Comparison of ENCODE assay signal across 15 cellular contexts in the genomic region with DNA sequence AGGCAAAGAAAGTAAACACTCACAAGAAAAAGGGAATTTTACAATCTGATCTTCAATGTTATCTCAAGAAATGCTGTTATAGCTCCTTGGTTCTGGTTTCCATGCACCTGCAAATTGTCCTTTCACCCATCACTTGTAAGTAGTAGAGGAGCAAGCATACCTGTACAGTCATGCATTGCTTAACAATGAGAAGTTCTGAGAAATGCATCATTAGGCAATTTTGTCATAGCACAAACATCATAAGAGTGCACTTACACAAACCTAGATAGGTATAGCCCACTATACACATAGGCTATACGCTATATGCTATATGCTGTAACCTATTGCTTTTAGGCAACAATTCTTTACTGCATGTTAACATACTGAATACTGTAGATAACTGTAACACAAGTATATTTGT.
A peak's percentile ranks its signal among the peaks of the same experiment; 100 is the strongest.
DNase-seq lines count a peak whose midpoint lies in the region; ATAC-seq and TF ChIP-seq lines count a peak whose summit lies in the region.
"Had no signal": no experiment of that assay in that cellular context is flagged by ENCODE, and none has a peak within 500 bp of the region (broad histone marks: within the 10 kb centered on the region; RNA-seq: fewer than 3 reads in every experiment).

No MANE protein-coding gene starts in this region.

- H3K4me1 ChIP-seq in DOHH2 (ENCODE audit: control insufficient read depth, low read length), result peaks cover 36% of the 10 kb centered on the region
- peaks cover 7% of the 10 kb centered on the region for H3K4me1 ChIP-seq in RWPE2 (ENCODE audit: insufficient read depth, poor library complexity, severe bottlenecking)
- H3K4me1 ChIP-seq in right cardiac atrium (ENCODE audit: control insufficient read depth, insufficient read depth, low read length), result no peaks in the 10 kb centered on the region

- ATAC-seq in RWPE2 (ENCODE audit: low read depth) (peak; percentile 70), right cardiac atrium (no peak)
- ATAC-seq: GM12878 had no signal

- H3K79me2 ChIP-seq in DOHH2 (ENCODE audit: control insufficient read depth, low read length), result no peaks in the 10 kb centered on the region

- no peaks in the 10 kb centered on the region for H3F3A ChIP-seq in DOHH2 (ENCODE audit: control insufficient read depth, insufficient read depth)

- TF ChIP-seq CTCF in DOHH2 (IDR thresholded peaks at IDR 0.05; ENCODE audit: low read depth, low read length, poor library complexity, severe bottlenecking), result no peak
- no peak for TF ChIP-seq CTCF in RWPE2 (IDR thresholded peaks at IDR 0.05; ENCODE audit: poor library complexity, severe bottlenecking)
- TF ChIP-seq CTCF in epithelial cell of esophagus (IDR thresholded peaks at IDR 0.05; ENCODE audit: insufficient read depth, low read depth, low read length, missing control alignments), result no peak

- H4K20me1 ChIP-seq in DOHH2 (ENCODE audit: control insufficient read depth, insufficient read depth, low read depth, low read length), result no peaks in the 10 kb centered on the region
- H4K20me1 ChIP-seq: BLaER1 treated with 17β-estradiol and CSF1 and Interleukin-3, amounts not matched to agents 10 nM and 100 nM had no signal

- H3K27me3 ChIP-seq in DOHH2 (ENCODE audit: control insufficient read depth, low read length) (no peaks in the 10 kb centered on the region), RWPE2 (ENCODE audit: insufficient read depth, poor library complexity, severe bottlenecking) (no peaks in the 10 kb centered on the region), right cardiac atrium (ENCODE audit: control insufficient read depth, insufficient read depth) (no peaks in the 10 kb centered on the region)
- H3K27me3 ChIP-seq: BLaER1 treated with 17β-estradiol and CSF1 and Interleukin-3, amounts not matched to agents 10 nM and 100 nM had no signal

- no peak overlapping the region for H3K4me3 ChIP-seq in DOHH2 (ENCODE audit: low read length)
- H3K4me3 ChIP-seq in RWPE2 (ENCODE audit: severe bottlenecking), result no peak overlapping the region
- no peak overlapping the region for H3K4me3 ChIP-seq in epithelial cell of esophagus (ENCODE audit: low read length)
- no peak overlapping the region for H3K4me3 ChIP-seq in right cardiac atrium (ENCODE audit: low read length)
- H3K4me3 ChIP-seq: BLaER1 treated with 17β-estradiol and CSF1 and Interleukin-3, amounts not matched to agents 10 nM and 100 nM; GM12878 had no signal

- 97% methylated on average over 1 of the region's 1 CpG for WGBS in right cardiac atrium

- peak overlapping the region; percentile 28 for H3K4me2 ChIP-seq in DOHH2 (ENCODE audit: low read length)
- H3K4me2 ChIP-seq: BLaER1 treated with 17β-estradiol and CSF1 and Interleukin-3, amounts not matched to agents 10 nM and 100 nM had no signal

- in situ Hi-C loops in ACHN (cut with HindIII; ENCODE audit: low pct_ligation_motif_present, low pct_unique_long_range_greater_than_20kb, low sequenced_read_pairs), result no loop called here

- DNase-seq in RWPE2 (ENCODE audit: low spot score) (no peak), epithelial cell of esophagus (ENCODE audit: low read depth) (peak; percentile 85), kidney tubule cell (ENCODE audit: low spot score) (peak; percentile 72), ACHN (no peak), epidermal melanocyte (ENCODE audit: insufficient read length, low spot score) (no peak), right cardiac atrium (no peak), NCI-H526 treated with DMSO at 0.1 percent for 48 hours (lab: John Stamatoyannopoulos, UW) (no peak)
- DNase-seq: 8988T; CD4-positive, CD25-positive, alpha-beta regulatory T cell; DMS 273 treated with DMSO at 0.1 percent for 48 hours; HCEC 1CT; HFFc6 had no signal

- intact Hi-C loops in right cardiac atrium (cut with DNase I), result loop anchor here in 1 of 4 donors (10.0 kb wide), 1 partner anchor 804 kb away; no protein-coding TSS in a partner anchor

- H3K36me3 ChIP-seq in DOHH2 (ENCODE audit: control insufficient read depth, low read length) (no peaks in the 10 kb centered on the region; the same call in 1 of the 2 replicates), RWPE2 (ENCODE audit: low read depth) (no peaks in the 10 kb centered on the region)
- H3K36me3 ChIP-seq: BLaER1 treated with 17β-estradiol and CSF1 and Interleukin-3, amounts not matched to agents 10 nM and 100 nM had no signal

- no peaks in the 10 kb centered on the region for H3K9me3 ChIP-seq in DOHH2 (ENCODE audit: control insufficient read depth, insufficient read depth, low read length)
- no peaks in the 10 kb centered on the region for H3K9me3 ChIP-seq in RWPE2 (ENCODE audit: severe bottlenecking)
- no peaks in the 10 kb centered on the region for H3K9me3 ChIP-seq in right cardiac atrium (ENCODE audit: control insufficient read depth, low read length)
- H3K9me3 ChIP-seq: BLaER1 treated with 17β-estradiol and CSF1 and Interleukin-3, amounts not matched to agents 10 nM and 100 nM had no signal

- H3K27ac ChIP-seq in DOHH2 (ENCODE audit: low read depth, low read length) (no peak overlapping the region), RWPE2 (ENCODE audit: poor library complexity, severe bottlenecking) (no peak overlapping the region), right cardiac atrium (ENCODE audit: low read length) (no peak overlapping the region)
- H3K27ac ChIP-seq: BLaER1 treated with 17β-estradiol and CSF1 and Interleukin-3, amounts not matched to agents 10 nM and 100 nM had no signal

- H3K9me2 ChIP-seq in DOHH2 (replicated peaks; ENCODE audit: control insufficient read depth, low read length), result no peaks in the 10 kb centered on the region

Comparison
In these comparisons a context has a peak if more than half of its experiments do, and no peak if none do; other contexts are left out.
1. DNase-seq: peak in epithelial cell of esophagus (single experiment) and kidney tubule cell (single experiment); none in RWPE2 (single experiment), ACHN (single experiment), epidermal melanocyte (single experiment), right cardiac atrium (0 of 3) and NCI-H526 treated with DMSO at 0.1 percent for 48 hours (single experiment).